In genomic region chr12:21538259-21538658, GRCh38 we compare ENCODE assay signal across 15 cellular contexts. TPM values are rescaled to one million over a fixed set of nuclear protein-coding genes. Genes with fewer than 3 reads are reported as not detected.
A peak's percentile ranks its signal among the peaks of the same experiment; 100 is the strongest.
DNase-seq lines count a peak whose midpoint lies in the region; ATAC-seq and TF ChIP-seq lines count a peak whose summit lies in the region.
"Had no signal": no experiment of that assay in that cellular context is flagged by ENCODE, and none has a peak within 500 bp of the region (broad histone marks: within the 10 kb centered on the region; RNA-seq: fewer than 3 reads in every experiment).

No MANE protein-coding gene starts in this region.

- H3K4me1 ChIP-seq in mesendoderm (ENCODE audit: control insufficient read depth, low read depth, low read length) (no peaks in the 10 kb centered on the region), aorta (ENCODE audit: control insufficient read depth in 1 of 2, insufficient read depth in 2 of 2, low read length in 2 of 2) (no peaks in the 10 kb centered on the region)

- H3K79me2 ChIP-seq in mesendoderm (ENCODE audit: control insufficient read depth, insufficient read depth, low read length) = no peaks in the 10 kb centered on the region

- no peak overlapping the region for H3K27ac ChIP-seq in mesendoderm (ENCODE audit: low read depth, low read length)
- no peak overlapping the region for H3K27ac ChIP-seq in aorta (ENCODE audit: low read depth in 1 of 2, low read length in 2 of 2)

- DNase-seq in M059J (ENCODE audit: low read depth) (peak; percentile 42), RKO (ENCODE audit: low spot score) (peak; percentile 3), epithelial cell of esophagus (ENCODE audit: low read depth) (peak; percentile 14), mesendoderm (peak; percentile 38), NCI-H1436 (lab: John Stamatoyannopoulos, UW) (no peak), SKM-1 (lab: John Stamatoyannopoulos, UW; ENCODE audit: unreplicated experiment) (no peak), aorta (no peak)
- DNase-seq: C1 segment of cervical spinal cord; Calu3; CD4-positive, alpha-beta T cell; DMS 273 treated with DMSO at 0.1 percent for 48 hours; DMS79; H7 had no signal

- H4K5ac ChIP-seq in mesendoderm (ENCODE audit: low read length) = no peak overlapping the region

- no peak overlapping the region for H3K18ac ChIP-seq in mesendoderm (ENCODE audit: low read length)

- no peak for TF ChIP-seq CTCF in epithelial cell of esophagus (IDR thresholded peaks at IDR 0.05; ENCODE audit: insufficient read depth, low read depth, low read length, missing control alignments)

- H4K8ac ChIP-seq in mesendoderm (ENCODE audit: low read depth, low read length) = no peak overlapping the region

- H3K36me3 ChIP-seq in mesendoderm (ENCODE audit: control insufficient read depth, insufficient read depth, low read length) (no peaks in the 10 kb centered on the region), aorta (ENCODE audit: control insufficient read depth in 1 of 2, insufficient read depth in 2 of 2, low read length in 1 of 2) (no peaks in the 10 kb centered on the region)

- H3K79me1 ChIP-seq in mesendoderm (ENCODE audit: low read length) = no peaks in the 10 kb centered on the region

- H2AK5ac ChIP-seq in mesendoderm (ENCODE audit: low read length) = no peak overlapping the region

- H3K4ac ChIP-seq in mesendoderm (ENCODE audit: low read depth, low read length) = no peak overlapping the region

- H3K4me3 ChIP-seq in epithelial cell of esophagus (ENCODE audit: low read length) (no peak overlapping the region), mesendoderm (ENCODE audit: low read length) (no peak overlapping the region), aorta (ENCODE audit: low read length in 2 of 2) (no peak overlapping the region)
- H3K4me3 ChIP-seq: GM23338 had no signal

- no CpG with 5 or more reads among the region's 3 CpGs for WGBS in mesendoderm (ENCODE audit: extremely low coverage, insufficient coverage, low lambda C conversion rate)
- WGBS in aorta, 2 donors = 77 to 83% methylated on average over 3 of the region's 3 CpGs

- no peak overlapping the region for H2BK15ac ChIP-seq in mesendoderm (replicated peaks; ENCODE audit: low read depth)

- H3K9me3 ChIP-seq in aorta (ENCODE audit: control insufficient read depth, low read length) = no peaks in the 10 kb centered on the region

- peaks cover 2% of the 10 kb centered on the region for H3K27me3 ChIP-seq in mesendoderm (ENCODE audit: insufficient read depth, low read length, poor library complexity)
- H3K27me3 ChIP-seq in aorta (ENCODE audit: control insufficient read depth in 1 of 2, insufficient read depth in 2 of 2, low read length in 1 of 2) = no peaks in the 10 kb centered on the region

- intact Hi-C loops in aorta (cut with DNase I) = no loop called here

- H2BK120ac ChIP-seq in mesendoderm (ENCODE audit: low read depth, low read length) = no peak overlapping the region

- H3K56ac ChIP-seq in mesendoderm (ENCODE audit: low read length) = no peak overlapping the region

- H3K23ac ChIP-seq in mesendoderm (ENCODE audit: low read length) = no peak overlapping the region

- no peak overlapping the region for H3K4me2 ChIP-seq in mesendoderm (ENCODE audit: low read length)
- H3K4me2 ChIP-seq: GM23338 had no signal

- H2BK5ac ChIP-seq in mesendoderm (ENCODE audit: low read length) = no peak overlapping the region

- H3K9ac ChIP-seq in mesendoderm (ENCODE audit: low read length) = no peak overlapping the region

- no peak for ATAC-seq in aorta (ENCODE audit: low FRiP score)
- ATAC-seq: GM23338 had no signal

RNA-seq across cellular contexts. Expression of gene SPX, which starts 12.2 kb away (rescaled TPM):
- total RNA-seq in M059J (2014; rRNA removed; shearing (Covaris generic)) = 0.39 and 0.47 TPM in 2 replicates
- polyA plus RNA-seq in mesendoderm (2013, experiment 1 of 2) = 0.31 TPM
- 0.31 TPM for polyA plus RNA-seq in mesendoderm (2013, experiment 2 of 2)
- under 1 TPM in 1 of 2 donors, not detected in 1; 0.09 TPM for total RNA-seq in aorta
- under 1 TPM in 1 of 2 donors, not detected in 1; 0.15 TPM for polyA plus RNA-seq in aorta
- total RNA-seq: Calu3; CD4-positive, alpha-beta T cell; H7; HT-29 had no signal

RNA-seq across cellular contexts. Expression of gene GOLT1B, which starts 36.7 kb away (rescaled TPM):
- 95.9 and 121 TPM in 2 replicates for total RNA-seq in M059J (2014; rRNA removed; shearing (Covaris generic))
- polyA plus RNA-seq in mesendoderm (2013, experiment 1 of 2) = 24.8 TPM
- polyA plus RNA-seq in mesendoderm (2013, experiment 2 of 2) = 23.2 TPM
- total RNA-seq in aorta = 10 to 100 TPM; 33.9 to 45.4 TPM
- 10 to 100 TPM; 24.4 to 36.7 TPM for polyA plus RNA-seq in aorta

RNA-seq across cellular contexts. Expression of gene RECQL, which starts 36.8 kb away (rescaled TPM):
- total RNA-seq in M059J (2014; rRNA removed; shearing (Covaris generic)) = 71.3 and 92.2 TPM in 2 replicates
- polyA plus RNA-seq in mesendoderm (2013, experiment 1 of 2) = 34.1 TPM
- polyA plus RNA-seq in mesendoderm (2013, experiment 2 of 2) = 33.3 TPM
- total RNA-seq in aorta = 10 to 100 TPM; 44.2 to 52.4 TPM
- polyA plus RNA-seq in aorta = 10 to 100 TPM; 28.2 to 31.3 TPM

Comparison
In these comparisons a context has a peak if more than half of its experiments do, and no peak if none do; other contexts are left out.
1. DNase-seq: peak in M059J (single experiment), RKO (single experiment), epithelial cell of esophagus (single experiment) and mesendoderm (single experiment); none in NCI-H1436 (single experiment), SKM-1 (single experiment) and aorta (0 of 2).